Comparison of ENCODE assay signal across 10 cellular contexts in genomic region chr17:309361-309888, GRCh38. TPM values are rescaled to one million over a fixed set of nuclear protein-coding genes. Genes with fewer than 3 reads are reported as not detected.
DNase-seq lines count a peak whose midpoint lies in the region; ATAC-seq, FAIRE-seq and TF ChIP-seq lines count a peak whose summit lies in the region.
"Had no signal": no experiment of that assay in that cellular context is flagged by ENCODE, and none has a peak within 500 bp of the region (broad histone marks: within the 10 kb centered on the region; RNA-seq: fewer than 3 reads in every experiment).

No MANE protein-coding gene starts in this region.

- 81% methylated on average over 5 of the region's 12 CpGs for WGBS in A549 (ENCODE audit: missing lambda C conversion rate)

- ATAC-seq in A549 (peak; percentile 68 to 80), left lobe of liver (peak; percentile 13), GM18505 (IDR thresholded peaks at IDR 0.05; ENCODE audit: unreplicated experiment) (no peak), GM18861 (IDR thresholded peaks at IDR 0.05; ENCODE audit: unreplicated experiment) (no peak)

- H3K27ac ChIP-seq in A549: no peak overlapping the region

- TF ChIP-seq RAD21 in A549 (conservative IDR thresholded peaks at IDR 0.05 in 1 of 2, IDR thresholded peaks at IDR 0.05 in 1 of 2): 0 out of 5 replicates have a peak, but pooled peaks of 1 of the 2 experiments have one; percentile 11

- no peak overlapping the region for H3K27ac Mint-ChIP-seq in activated naive CD8-positive, alpha-beta T cell treated with anti-CD3 and anti-CD28 coated beads for 36 hours

- no peaks in the 10 kb centered on the region for H3K9me3 ChIP-seq in A549

- CTCF ChIA-PET in A549 (lab: Yijun Ruan, JAX): interaction anchor here (0.6 to 2.6 kb wide), 20 partner anchors 15 to 687 kb away, joined by 3 to 11 read pairs (median 4); partner anchors contain the start of gene RPH3AL

- H3K4me1 ChIP-seq in A549: peaks cover 11% of the 10 kb centered on the region; the same call in 2 of the 3 replicates

- POLR2A ChIA-PET in A549 (lab: Yijun Ruan, JAX): no interaction called here

- no peaks in the 10 kb centered on the region for H3K27me3 Mint-ChIP-seq in activated naive CD8-positive, alpha-beta T cell treated with anti-CD3 and anti-CD28 coated beads for 36 hours

- H3K4me3 ChIP-seq in A549: no peak overlapping the region

- peak; percentile 44 to 57 for DNase-seq in A549 (ENCODE audit: low read depth in 1 of 2, low spot score in 1 of 2)
- peak; percentile 31 for DNase-seq in H4 (ENCODE audit: low spot score)
- peak; percentile 42 for DNase-seq in activated naive CD8-positive, alpha-beta T cell treated with anti-CD3 and anti-CD28 coated beads for 36 hours
- DNase-seq in left lobe of liver (ENCODE audit: low spot score): no peak
- no peak for DNase-seq in LoVo (ENCODE audit: low spot score)
- DNase-seq in AG20443 (ENCODE audit: low spot score): no peak
- DNase-seq: hypothalamus had no signal

- H3K36me3 Mint-ChIP-seq in activated naive CD8-positive, alpha-beta T cell treated with anti-CD3 and anti-CD28 coated beads for 36 hours: no peaks in the 10 kb centered on the region

- no peak for FAIRE-seq in A549 (lab: Jason Lieb, UNC)
- FAIRE-seq: G401.6 had no signal

- peak; percentile 34 for TF ChIP-seq CTCF in A549 (IDR thresholded peaks at IDR 0.05)

- no peaks in the 10 kb centered on the region for H3K4me1 Mint-ChIP-seq in activated naive CD8-positive, alpha-beta T cell treated with anti-CD3 and anti-CD28 coated beads for 36 hours

- H3K4me3 Mint-ChIP-seq in activated naive CD8-positive, alpha-beta T cell treated with anti-CD3 and anti-CD28 coated beads for 36 hours: no peak overlapping the region

- H3K4me2 ChIP-seq in A549: no peak overlapping the region

- TF ChIP-seq EP300 in A549 (IDR thresholded peaks at IDR 0.05): no peak

- TF ChIP-seq POLR2A in A549 (IDR thresholded peaks at IDR 0.05; ENCODE audit: low read length): no peak
- no peak for TF ChIP-seq POLR2A in GM18505 (IDR thresholded peaks at IDR 0.05; ENCODE audit: borderline replicate concordance, extremely low read depth, insufficient read depth, insufficient read length)

- no peaks in the 10 kb centered on the region for H3K9me3 Mint-ChIP-seq in activated naive CD8-positive, alpha-beta T cell treated with anti-CD3 and anti-CD28 coated beads for 36 hours

TF ChIP-seq in A549, 52 proteins besides CTCF, POLR2A, EP300 and RAD21:
- TF ChIP-seq CBX2 (IDR thresholded peaks at IDR 0.05; ENCODE audit: borderline replicate concordance, low read depth): no peak
- no peak for TF ChIP-seq RCOR1 (IDR thresholded peaks at IDR 0.05; ENCODE audit: low read depth, low read length)
TF ChIP-seq in A549: peak in this region for 0.

RNA-seq across cellular contexts. Expression of gene RPH3AL, which starts 43.2 kb away (rescaled TPM):
- polyA plus RNA-seq in A549 (2011; rRNA removed) (29.6 and 31.1 TPM in 2 replicates), A549 (2017; fragmentation: RNase III; extraction: RNeasy Plus Mini Kit Qiagen cat#74134 plus additional on column Dnase treatment) (20.0 to 27.4 TPM (median 23.3 TPM) in 3 replicates)
- 18.3 and 24.8 TPM in 2 replicates for polyA plus RNA-seq in A549 (2012; cell fraction: cytosol; rRNA removed)
- 36.1 and 36.4 TPM in 2 replicates for polyA plus RNA-seq in A549 (2012; cell fraction: nucleus; rRNA removed)
- polyA minus RNA-seq in A549 (2011; rRNA and poly(A)+ RNA removed): 71.4 and 90.3 TPM in 2 replicates
- 6.0 and 9.6 TPM in 2 replicates for total RNA-seq in H4 (2014; rRNA removed; shearing (Covaris generic))
- total RNA-seq in activated naive CD8-positive, alpha-beta T cell treated with anti-CD3 and anti-CD28 coated beads for 36 hours: 1 to 10 TPM in 1 of 2 experiments, under 1 TPM in 1; 0.64 to 1.2 TPM
- 87.4 TPM for total RNA-seq in left lobe of liver

Comparison
In these comparisons a context has a peak if more than half of its experiments do, and no peak if none do; other contexts are left out.
1. ATAC-seq: peak in A549 (2 of 2) and left lobe of liver (single experiment); none in GM18505 (single experiment) and GM18861 (single experiment).
2. DNase-seq: peak in A549 (2 of 2), H4 (single experiment) and activated naive CD8-positive, alpha-beta T cell treated with anti-CD3 and anti-CD28 coated beads for 36 hours (single experiment); none in left lobe of liver (single experiment), LoVo (single experiment) and AG20443 (single experiment).